Comparison of ENCODE assay signal across 34 cellular contexts in the genomic region with DNA sequence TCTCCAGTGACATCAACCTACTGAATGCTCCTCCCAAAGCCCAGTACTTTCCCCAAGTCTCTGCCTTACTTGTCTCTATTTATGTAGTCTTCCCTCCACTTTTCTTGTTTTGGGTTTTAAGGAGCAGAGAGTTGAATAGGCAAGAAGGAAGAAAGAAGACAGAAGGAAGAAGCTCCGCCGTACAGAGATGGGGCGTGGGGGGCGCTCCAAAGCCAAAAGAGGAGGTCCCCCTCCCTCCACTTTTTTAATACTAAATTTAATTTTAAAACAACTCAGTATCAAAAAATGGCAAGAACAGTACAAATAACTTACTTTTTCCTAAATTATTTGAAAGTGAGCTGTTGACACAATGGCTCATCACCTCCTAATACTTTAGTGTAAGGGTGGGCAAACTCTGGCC. TPM values are rescaled to one million over a fixed set of nuclear protein-coding genes. Genes with fewer than 3 reads are reported as not detected.
"Had no signal": no experiment of that assay in that cellular context is flagged by ENCODE, and none has a peak within 500 bp of the region (broad histone marks: within the 10 kb centered on the region; RNA-seq: fewer than 3 reads in every experiment).

No MANE protein-coding gene starts in this region.

- H3K4me3 ChIP-seq: gastrocnemius medialis, hepatocyte, left lung, mucosa of descending colon, neural progenitor cell, prostate gland, right atrium auricular region, sigmoid colon, thoracic aorta, tibial nerve, upper lobe of left lung had no signal

- H3K36me3 ChIP-seq: neural progenitor cell had no signal

- H3K4me2 ChIP-seq: hepatocyte, neural progenitor cell had no signal

- H3K27ac ChIP-seq: epithelial cell of prostate, gastrocnemius medialis, hepatocyte, left lung, neural progenitor cell, prostate gland, right atrium auricular region, sigmoid colon, thoracic aorta, tibial nerve, upper lobe of left lung had no signal

- H3K4me1 ChIP-seq: neural progenitor cell had no signal

- H3K27ac Mint-ChIP-seq: dendritic cell treated with granulocyte-macrophage colony-stimulating factor and Interleukin-4, amounts not matched to agents 40 ng/mL and 50 ng/mL, for 4 days; endodermal cell; mesothelial cell of epicardium; naive B cell; natural killer cell treated with Interleukin-12 subunit alpha and Interleukin-12 subunit beta and Interleukin-15 and Interleukin-18, amount 100 ng/mL, for 72 hours; neural progenitor cell; stimulated activated naive B cell treated with anti-CD40 and anti-IgM and Interleukin-4, amounts not matched to agents 10 μg/mL and 1 μg/mL and 100 μg/mL, for 72 hours; stimulated activated naive CD8-positive, alpha-beta T cell treated with anti-CD3 and anti-CD28 coated beads, Interleukin-15, Interleukin-2, amounts not matched to agents 100 ng/mL and 50 ng/mL, for 24 hours had no signal

- H3K27me3 Mint-ChIP-seq: dendritic cell treated with granulocyte-macrophage colony-stimulating factor and Interleukin-4, amounts not matched to agents 40 ng/mL and 50 ng/mL, for 4 days; naive B cell; natural killer cell treated with Interleukin-12 subunit alpha and Interleukin-12 subunit beta and Interleukin-15 and Interleukin-18, amount 100 ng/mL, for 72 hours; stimulated activated naive B cell treated with anti-CD40 and anti-IgM and Interleukin-4, amounts not matched to agents 10 μg/mL and 1 μg/mL and 100 μg/mL, for 72 hours; stimulated activated naive CD8-positive, alpha-beta T cell treated with anti-CD3 and anti-CD28 coated beads, Interleukin-15, Interleukin-2, amounts not matched to agents 100 ng/mL and 50 ng/mL, for 24 hours had no signal

- H3K4me3 Mint-ChIP-seq: dendritic cell treated with granulocyte-macrophage colony-stimulating factor and Interleukin-4, amounts not matched to agents 40 ng/mL and 50 ng/mL, for 4 days; endodermal cell; mesothelial cell of epicardium; natural killer cell treated with Interleukin-12 subunit alpha and Interleukin-12 subunit beta and Interleukin-15 and Interleukin-18, amount 100 ng/mL, for 72 hours; neural progenitor cell; stimulated activated naive B cell treated with anti-CD40 and anti-IgM and Interleukin-4, amounts not matched to agents 10 μg/mL and 1 μg/mL and 100 μg/mL, for 72 hours; stimulated activated naive CD8-positive, alpha-beta T cell treated with anti-CD3 and anti-CD28 coated beads, Interleukin-15, Interleukin-2, amounts not matched to agents 100 ng/mL and 50 ng/mL, for 24 hours had no signal

- FAIRE-seq: colon, islet of Langerhans, urothelium cell line had no signal

- H3K27me3 ChIP-seq: gastrocnemius medialis, hepatocyte, left lung, neural progenitor cell, right atrium auricular region, sigmoid colon, tibial nerve, upper lobe of left lung had no signal

- H3K9ac ChIP-seq: neural progenitor cell had no signal

- H3K9me3 ChIP-seq: gastrocnemius medialis, left lung, mucosa of descending colon, prostate gland, right atrium auricular region, sigmoid colon, thoracic aorta, tibial nerve, upper lobe of left lung had no signal

- H3K9me3 Mint-ChIP-seq: dendritic cell treated with granulocyte-macrophage colony-stimulating factor and Interleukin-4, amounts not matched to agents 40 ng/mL and 50 ng/mL, for 4 days; endodermal cell; mesothelial cell of epicardium; naive B cell; natural killer cell treated with Interleukin-12 subunit alpha and Interleukin-12 subunit beta and Interleukin-15 and Interleukin-18, amount 100 ng/mL, for 72 hours; neural progenitor cell; stimulated activated naive B cell treated with anti-CD40 and anti-IgM and Interleukin-4, amounts not matched to agents 10 μg/mL and 1 μg/mL and 100 μg/mL, for 72 hours; stimulated activated naive CD8-positive, alpha-beta T cell treated with anti-CD3 and anti-CD28 coated beads, Interleukin-15, Interleukin-2, amounts not matched to agents 100 ng/mL and 50 ng/mL, for 24 hours had no signal

- ATAC-seq: esophagus mucosa; gastrocnemius medialis; left cardiac atrium; left lung; mucosa of descending colon; natural killer cell treated with Interleukin-12 subunit alpha and Interleukin-12 subunit beta and Interleukin-15 and Interleukin-18, amount 100 ng/mL, for 72 hours; stimulated activated naive B cell treated with anti-CD40 and anti-IgM and Interleukin-4, amounts not matched to agents 10 μg/mL and 1 μg/mL and 100 μg/mL, for 72 hours had no signal

- DNase-seq: effector CD8-positive, alpha-beta T cell; endodermal cell; foreskin fibroblast; gastrocnemius medialis; head of caudate nucleus; left cardiac atrium; left lung; mesenchymal stem cell; mucosa of descending colon; naive B cell; sigmoid colon; stimulated activated CD4-positive, alpha-beta T cell treated with anti-CD3 and anti-CD28 coated beads, Interleukin-2, amount 100 ng/mL, for 24 hours; stimulated activated CD4-positive, alpha-beta T cell treated with anti-CD3 and anti-CD28 coated beads, Interleukin-4, amount 100 ng/mL, for 24 hours; stimulated activated naive B cell treated with anti-CD40 and anti-IgM and Interleukin-4, amounts not matched to agents 10 μg/mL and 1 μg/mL and 100 μg/mL, for 72 hours; upper lobe of left lung had no signal

- H2AFZ ChIP-seq: hepatocyte, neural progenitor cell had no signal

RNA-seq across cellular contexts. Expression of gene GFAP, which starts 20.7 kb away (rescaled TPM):
- total RNA-seq: esophagus mucosa; gastrocnemius medialis; glomerular endothelial cell; kidney epithelial cell; lung microvascular endothelial cell; mesothelial cell of epicardium; natural killer cell treated with Interleukin-12 subunit alpha and Interleukin-12 subunit beta and Interleukin-15 and Interleukin-18, amount 100 ng/mL, for 72 hours; osteocyte; sigmoid colon; upper lobe of left lung had no signal
- polyA plus RNA-seq: hepatocyte had no signal

RNA-seq across cellular contexts. Expression of gene HIGD1B, which starts 47.0 kb away (rescaled TPM):
- total RNA-seq: endodermal cell; glomerular endothelial cell; hepatocyte; kidney epithelial cell; lung microvascular endothelial cell; mesothelial cell of epicardium; natural killer cell treated with Interleukin-12 subunit alpha and Interleukin-12 subunit beta and Interleukin-15 and Interleukin-18, amount 100 ng/mL, for 72 hours; osteocyte; prostate gland had no signal
- polyA plus RNA-seq: hepatocyte had no signal
